In genomic region chr1:212816567-212817278, GRCh38 we compare ENCODE assay signal across 1 cellular context.
TF ChIP-seq lines count a peak whose summit lies in the region.

No MANE protein-coding gene starts in this region.

TF ChIP-seq in K562, 482 proteins besides CTCF, POLR2A, EP300 and RAD21:
- TF ChIP-seq KLF10 (CRISPR knock-in tag; IDR thresholded peaks at IDR 0.05) (no peak), POLR2AphosphoS2 (IDR thresholded peaks at IDR 0.05; ENCODE audit: low read length) (0 out of 2 replicates have a peak, but pooled peaks have one; percentile 32), NR1H2 (CRISPR knock-in tag; IDR thresholded peaks at IDR 0.05) (no peak), RFX7 (CRISPR knock-in tag; IDR thresholded peaks at IDR 0.05) (no peak), YBX1 (IDR thresholded peaks at IDR 0.05) (no peak)
